In genomic region chr15:39976291-39977274, GRCh38 we compare ENCODE assay signal across 8 cellular contexts. TPM values are rescaled to one million over a fixed set of nuclear protein-coding genes. Genes with fewer than 3 reads are reported as not detected.
DNase-seq lines count a peak whose midpoint lies in the region; ATAC-seq and TF ChIP-seq lines count a peak whose summit lies in the region.

No MANE protein-coding gene starts in this region.

- no peaks in the 10 kb centered on the region for H3K9me3 ChIP-seq in muscle layer of colon (ENCODE audit: low read length)

- peaks cover 38% of the 10 kb centered on the region for H3K36me3 Mint-ChIP-seq in HFFc6 (ENCODE audit: low read depth)
- peaks cover 8% of the 10 kb centered on the region for H3K36me3 Mint-ChIP-seq in activated CD8-positive, alpha-beta memory T cell treated with anti-CD3 and anti-CD28 coated beads, Interleukin-2, amount 10 ng/mL, durations not matched to agents 7 days and 5 days

- H3K27ac ChIP-seq in 22Rv1 (peak overlapping the region; percentile 66), muscle layer of colon (ENCODE audit: low read depth, low read length) (no peak overlapping the region)

- DNase-seq in HFFc6 (peak; percentile 53), fibroblast of the aortic adventitia (ENCODE audit: low read depth) (peak; percentile 40), A172 (ENCODE audit: low spot score) (no peak)
- no peak for DNase-seq in activated CD8-positive, alpha-beta memory T cell treated with anti-CD3 and anti-CD28 coated beads, Interleukin-2, amount 10 ng/mL, durations not matched to agents 7 days and 5 days
- DNase-seq in stimulated activated naive CD8-positive, alpha-beta T cell treated with anti-CD3 and anti-CD28 coated beads, Interleukin-15, Interleukin-2, amounts not matched to agents 100 U/mL and 50 U/mL, for 24 hours: no peak

- H3K9ac ChIP-seq in muscle layer of colon (ENCODE audit: low read length): no peak overlapping the region

- peaks cover 8% of the 10 kb centered on the region for H3K36me3 ChIP-seq in muscle layer of colon (ENCODE audit: insufficient read depth, low read length)

- peaks cover 40% of the 10 kb centered on the region for H3K4me1 Mint-ChIP-seq in HFFc6 (ENCODE audit: low read depth)
- no peaks in the 10 kb centered on the region for H3K4me1 Mint-ChIP-seq in activated CD8-positive, alpha-beta memory T cell treated with anti-CD3 and anti-CD28 coated beads, Interleukin-2, amount 10 ng/mL, durations not matched to agents 7 days and 5 days

- ATAC-seq in activated CD8-positive, alpha-beta memory T cell treated with anti-CD3 and anti-CD28 coated beads, Interleukin-2, amount 10 ng/mL, durations not matched to agents 7 days and 5 days: peak; percentile 57
- no peak for ATAC-seq in GM18907 (IDR thresholded peaks at IDR 0.05; ENCODE audit: unreplicated experiment)
- ATAC-seq in stimulated activated naive CD8-positive, alpha-beta T cell treated with anti-CD3 and anti-CD28 coated beads, Interleukin-15, Interleukin-2, amounts not matched to agents 100 U/mL and 50 U/mL, for 24 hours: no peak

- H3K27me3 Mint-ChIP-seq in HFFc6 (ENCODE audit: insufficient read depth): no peaks in the 10 kb centered on the region; the same call in 1 of the 2 replicates
- H3K27me3 Mint-ChIP-seq in activated CD8-positive, alpha-beta memory T cell treated with anti-CD3 and anti-CD28 coated beads, Interleukin-2, amount 10 ng/mL, durations not matched to agents 7 days and 5 days: no peaks in the 10 kb centered on the region

- CTCF ChIA-PET in activated CD8-positive, alpha-beta memory T cell treated with anti-CD3 and anti-CD28 coated beads, Interleukin-2, amount 10 ng/mL, durations not matched to agents 7 days and 5 days (lab: Charles Lee): no interaction called here

- H3K4me1 ChIP-seq in muscle layer of colon (ENCODE audit: insufficient read depth, low read length): peaks cover 11% of the 10 kb centered on the region

- no peaks in the 10 kb centered on the region for H3K27me3 ChIP-seq in muscle layer of colon (ENCODE audit: control insufficient read depth in 1 of 2, insufficient read depth in 2 of 2, low read length in 2 of 2)

- H3K27ac Mint-ChIP-seq in HFFc6: peak overlapping the region; percentile 85
- H3K27ac Mint-ChIP-seq in activated CD8-positive, alpha-beta memory T cell treated with anti-CD3 and anti-CD28 coated beads, Interleukin-2, amount 10 ng/mL, durations not matched to agents 7 days and 5 days: no peak overlapping the region

- H3K4me3 Mint-ChIP-seq in HFFc6: peak overlapping the region; percentile 87
- no peak overlapping the region for H3K4me3 Mint-ChIP-seq in activated CD8-positive, alpha-beta memory T cell treated with anti-CD3 and anti-CD28 coated beads, Interleukin-2, amount 10 ng/mL, durations not matched to agents 7 days and 5 days

- peak; percentile 87 for TF ChIP-seq CTCF in 22Rv1 (IDR thresholded peaks at IDR 0.05)
- peak; percentile 80 for TF ChIP-seq CTCF in HFFc6 (IDR thresholded peaks at IDR 0.05)
- TF ChIP-seq CTCF in fibroblast of the aortic adventitia (IDR thresholded peaks at IDR 0.05; ENCODE audit: insufficient read depth, low read length): peak; percentile 38

- peak overlapping the region; percentile 55 for H3K4me3 ChIP-seq in fibroblast of the aortic adventitia (ENCODE audit: low read depth, low read length)
- peak overlapping the region; percentile 9 to 49 for H3K4me3 ChIP-seq in muscle layer of colon (ENCODE audit: low read depth in 1 of 2, low read length in 2 of 2)

- H3K9me3 Mint-ChIP-seq in HFFc6: no peaks in the 10 kb centered on the region
- no peaks in the 10 kb centered on the region for H3K9me3 Mint-ChIP-seq in activated CD8-positive, alpha-beta memory T cell treated with anti-CD3 and anti-CD28 coated beads, Interleukin-2, amount 10 ng/mL, durations not matched to agents 7 days and 5 days (ENCODE audit: low read depth)

RNA-seq across cellular contexts. Expression of gene EIF2AK4, which starts 42.7 kb away (rescaled TPM):
- total RNA-seq in HFFc6 (2021; fragmentation: NEBNext Ultra II Directional; extraction: Animal tissue kit (Norgen Biotek cat#: 25700)): 10 to 100 TPM; 85.6 to 94.3 (median 90.1) TPM
- 10 to 100 TPM; 21.3 to 24.0 TPM for total RNA-seq in activated CD8-positive, alpha-beta memory T cell treated with anti-CD3 and anti-CD28 coated beads, Interleukin-2, amount 10 ng/mL, durations not matched to agents 7 days and 5 days
- 46.5 and 61.1 TPM in 2 replicates for total RNA-seq in fibroblast of the aortic adventitia (ENCODE audit: low replicate concordance)
- total RNA-seq in A172 (2014; rRNA removed; shearing (Covaris generic)): 67.9 and 91.4 TPM in 2 replicates

RNA-seq across cellular contexts. Expression of gene GPR176, which starts 56.5 kb away (rescaled TPM):
- 100 to 1,000 TPM; 151 to 193 (median 169) TPM for total RNA-seq in HFFc6 (2021; fragmentation: NEBNext Ultra II Directional; extraction: Animal tissue kit (Norgen Biotek cat#: 25700))
- not detected for total RNA-seq in activated CD8-positive, alpha-beta memory T cell treated with anti-CD3 and anti-CD28 coated beads, Interleukin-2, amount 10 ng/mL, durations not matched to agents 7 days and 5 days
- 49.7 and 160 TPM in 2 replicates for total RNA-seq in fibroblast of the aortic adventitia (ENCODE audit: low replicate concordance)
- total RNA-seq in A172 (2014; rRNA removed; shearing (Covaris generic)): 60.0 and 65.6 TPM in 2 replicates

Comparison
In these comparisons a context has a peak if more than half of its experiments do, and no peak if none do; other contexts are left out.
1. DNase-seq: peak in HFFc6 (single experiment) and fibroblast of the aortic adventitia (single experiment); none in activated CD8-positive, alpha-beta memory T cell treated with anti-CD3 and anti-CD28 coated beads, Interleukin-2, amount 10 ng/mL, durations not matched to agents 7 days and 5 days (single experiment), A172 (single experiment) and stimulated activated naive CD8-positive, alpha-beta T cell treated with anti-CD3 and anti-CD28 coated beads, Interleukin-15, Interleukin-2, amounts not matched to agents 100 U/mL and 50 U/mL, for 24 hours (single experiment).
2. RNA of gene GPR176, which starts 56.5 kb away (total RNA-seq): 151 to 193 TPM in HFFc6, 49.7 to 160 TPM in fibroblast of the aortic adventitia and 60.0 to 65.6 TPM in A172; not detected in activated CD8-positive, alpha-beta memory T cell treated with anti-CD3 and anti-CD28 coated beads, Interleukin-2, amount 10 ng/mL, durations not matched to agents 7 days and 5 days; every median in the first group is over 10 times any median in the second.
3. Peak in every context shown above with its lines, with median percentiles within 50 percentile points of each other: CTCF ChIP-seq.